Comparison of ENCODE assay signal across 8 cellular contexts in the genomic region with DNA sequence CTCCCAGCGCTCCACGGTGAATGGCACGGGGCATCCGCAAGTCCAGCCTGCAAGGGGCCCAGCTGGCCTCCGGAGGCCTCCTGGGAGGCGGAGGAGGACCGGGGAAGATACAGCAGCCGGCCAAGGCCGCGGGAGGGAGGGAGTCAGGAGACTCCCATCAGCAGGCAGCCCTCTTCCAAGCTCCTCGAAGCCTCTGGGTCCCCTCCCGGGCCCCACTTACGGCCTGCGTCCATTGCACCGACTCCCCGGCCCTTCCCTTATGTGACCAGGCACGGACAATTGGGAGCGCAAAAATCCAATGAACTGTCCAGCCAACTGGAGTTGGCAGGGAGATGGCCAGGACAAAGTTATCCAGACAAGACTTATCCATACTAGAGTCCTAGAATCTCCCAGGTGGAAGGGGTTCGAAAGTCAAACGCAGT. TPM values are rescaled to one million over a fixed set of nuclear protein-coding genes. Genes with fewer than 3 reads are reported as not detected.
A peak's percentile ranks its signal among the peaks of the same experiment; 100 is the strongest.
DNase-seq lines count a peak whose midpoint lies in the region; ATAC-seq, FAIRE-seq and TF ChIP-seq lines count a peak whose summit lies in the region.

No MANE protein-coding gene starts in this region.

- peaks cover 4% of the 10 kb centered on the region for H3K36me3 Mint-ChIP-seq in activated T-cell treated with anti-CD3 and anti-CD28 coated beads, Interleukin-2, amount 50 U/mL, for 24 hours (ENCODE audit: low read depth)

- peaks cover 31% of the 10 kb centered on the region for H3K79me2 ChIP-seq in K562 (ENCODE audit: control insufficient read depth, insufficient read depth, low read length)

- FAIRE-seq in K562 (lab: Jason Lieb, UNC), result peak; percentile 77

- H2AFZ ChIP-seq in K562 (ENCODE audit: low read depth, low read length), result peak overlapping the region; percentile 91

- CTCF ChIA-PET in K562 (lab: Yijun Ruan, JAX; ENCODE audit: low intra/inter-chr PET ratio), result no interaction called here

- H3K27me3 ChIP-seq in K562 (ENCODE audit: control insufficient read depth in 2 of 2, insufficient read depth in 2 of 2, low read length in 2 of 2) (no peaks in the 10 kb centered on the region), layer of hippocampus (ENCODE audit: control insufficient read depth, insufficient read depth, low read length) (no peaks in the 10 kb centered on the region)

- no peak for DNase-seq in activated T-cell treated with anti-CD3 and anti-CD28 coated beads, Interleukin-2, amount 50 U/mL, for 24 hours
- DNase-seq in activated T-cell treated with anti-CD3 and anti-CD28 coated beads, Interleukin-2, amount 50 U/mL, for 1 hour, result no peak
- DNase-seq in K562 (ENCODE audit: extremely low read depth in 1 of 4, low spot score in 3 of 4) (peak; percentile 46 to 57 (median 50)), substantia nigra (lab: John Stamatoyannopoulos, UW) (peak in 2 of 49 donors; percentile 17 to 30), NCI-H146 treated with DMSO at 0.1 percent for 48 hours (lab: John Stamatoyannopoulos, UW; ENCODE audit: unreplicated experiment) (no peak), NCI-H2107 (lab: John Stamatoyannopoulos, UW) (no peak)

- H3K9me3 Mint-ChIP-seq in activated T-cell treated with anti-CD3 and anti-CD28 coated beads, Interleukin-2, amount 50 U/mL, for 24 hours, result no peaks in the 10 kb centered on the region

- peaks cover 36% of the 10 kb centered on the region for H3K36me3 ChIP-seq in K562 (ENCODE audit: control insufficient read depth, insufficient read depth, low read length)

- H3K4me3 Mint-ChIP-seq in activated T-cell treated with anti-CD3 and anti-CD28 coated beads, Interleukin-2, amount 50 U/mL, for 24 hours, result peak overlapping the region; percentile 81

- peak overlapping the region; percentile 75 for H3K4me3 ChIP-seq in K562

- peak overlapping the region; percentile 74 for H3K27ac ChIP-seq in K562 (ENCODE audit: extremely low read depth, low read depth, low read length)
- peak overlapping the region; percentile 80 for H3K27ac ChIP-seq in layer of hippocampus (ENCODE audit: low read depth, low read length)
- H3K27ac ChIP-seq in substantia nigra (ENCODE audit: low read depth, low read length, poor library complexity, severe bottlenecking), result peak overlapping the region; percentile 67

- no peak for TF ChIP-seq EP300 in K562 (IDR thresholded peaks at IDR 0.05; ENCODE audit: low read length)

- peaks cover 26% of the 10 kb centered on the region for H3K4me1 Mint-ChIP-seq in activated T-cell treated with anti-CD3 and anti-CD28 coated beads, Interleukin-2, amount 50 U/mL, for 24 hours (ENCODE audit: low read depth)

- in situ Hi-C loops in K562 (cut with MboI), result loop anchor here (5.0 kb wide), 1 partner anchor 105 kb away; no protein-coding TSS in a partner anchor

- peaks cover 10% of the 10 kb centered on the region for H3K27me3 Mint-ChIP-seq in activated T-cell treated with anti-CD3 and anti-CD28 coated beads, Interleukin-2, amount 50 U/mL, for 24 hours

- TF ChIP-seq CTCF in K562 (IDR thresholded peaks at IDR 0.05 in 2 of 3, conservative IDR thresholded peaks at IDR 0.05 in 1 of 3; ENCODE audit: insufficient read depth in 2 of 3, low read depth in 1 of 3, low read length in 3 of 3), result no peak

- no TSS peak for BruUV-seq in K562 (replicated peaks; lab: Mats Ljungman, UMichigan)

- TF ChIP-seq RAD21 in K562 (CRISPR knock-in tag; conservative IDR thresholded peaks at IDR 0.05 in 1 of 2, IDR thresholded peaks at IDR 0.05 in 1 of 2), result no peak

- 3% methylated on average over 20 of the region's 20 CpGs for WGBS in K562 (ENCODE audit: insufficient coverage, low coverage, missing lambda C conversion rate)

- ATAC-seq in K562 (peak; percentile 67), HG02759 (IDR thresholded peaks at IDR 0.05; ENCODE audit: unreplicated experiment) (no peak)

- POLR2A ChIA-PET in K562 (lab: Yijun Ruan, JAX), result interaction anchor here (0.7 to 1.3 kb wide), 5 partner anchors 8 to 414 kb away, joined by 3 to 5 read pairs (median 3); no protein-coding TSS in a partner anchor

- no peak for TF ChIP-seq POLR2A in K562 (conservative IDR thresholded peaks at IDR 0.05)

- peak overlapping the region; percentile 6 for H3K27ac Mint-ChIP-seq in activated T-cell treated with anti-CD3 and anti-CD28 coated beads, Interleukin-2, amount 50 U/mL, for 24 hours

- no peaks in the 10 kb centered on the region for H3K9me3 ChIP-seq in K562 (replicated peaks; ENCODE audit: control insufficient read depth, insufficient read depth, low read depth, low read length)

- intact Hi-C loops in K562 (cut with micrococcal nuclease), result loop anchor here (5.0 kb wide), 1 partner anchor 75 kb away; no protein-coding TSS in a partner anchor

- H4K20me1 ChIP-seq in K562 (replicated peaks; ENCODE audit: control insufficient read depth, insufficient read depth, low read length), result 0 out of 2 replicates have a peak, but pooled peaks cover 9% of the 10 kb centered on the region

- H3K4me1 ChIP-seq in K562 (replicated peaks in 1 of 2; ENCODE audit: control insufficient read depth in 2 of 2, insufficient read depth in 2 of 2, low read length in 2 of 2), result peaks cover 26 to 39% of the 10 kb centered on the region in 2 experiments; a peak in 4 of 5 replicates

- no peaks in the 10 kb centered on the region for H3K9me1 ChIP-seq in K562 (ENCODE audit: control insufficient read depth, insufficient read depth, low read length)

- H3K9ac ChIP-seq in K562 (ENCODE audit: insufficient read depth in 1 of 2, low read depth in 2 of 2, low read length in 2 of 2), result peak overlapping the region; percentile 75 to 95

- H3K4me2 ChIP-seq in K562 (ENCODE audit: insufficient read depth, low read length), result peak overlapping the region; percentile 84

TF ChIP-seq in K562, 482 proteins besides CTCF, POLR2A, EP300 and RAD21 (continues in another document):
- no peak for TF ChIP-seq NONO (IDR thresholded peaks at IDR 0.05; ENCODE audit: low read depth in 2 of 2, low read length in 1 of 2)
- no peak for TF ChIP-seq HOXB6 (CRISPR knock-in tag; IDR thresholded peaks at IDR 0.05; ENCODE audit: borderline replicate concordance)
- no peak for TF ChIP-seq GATA2 (CRISPR knock-in tag; IDR thresholded peaks at IDR 0.05)
- no peak for TF ChIP-seq PHF8 (IDR thresholded peaks at IDR 0.05; ENCODE audit: borderline replicate concordance, low read length)
- TF ChIP-seq L3MBTL2 (IDR thresholded peaks at IDR 0.05), result no peak
- TF ChIP-seq, protein P1, sequence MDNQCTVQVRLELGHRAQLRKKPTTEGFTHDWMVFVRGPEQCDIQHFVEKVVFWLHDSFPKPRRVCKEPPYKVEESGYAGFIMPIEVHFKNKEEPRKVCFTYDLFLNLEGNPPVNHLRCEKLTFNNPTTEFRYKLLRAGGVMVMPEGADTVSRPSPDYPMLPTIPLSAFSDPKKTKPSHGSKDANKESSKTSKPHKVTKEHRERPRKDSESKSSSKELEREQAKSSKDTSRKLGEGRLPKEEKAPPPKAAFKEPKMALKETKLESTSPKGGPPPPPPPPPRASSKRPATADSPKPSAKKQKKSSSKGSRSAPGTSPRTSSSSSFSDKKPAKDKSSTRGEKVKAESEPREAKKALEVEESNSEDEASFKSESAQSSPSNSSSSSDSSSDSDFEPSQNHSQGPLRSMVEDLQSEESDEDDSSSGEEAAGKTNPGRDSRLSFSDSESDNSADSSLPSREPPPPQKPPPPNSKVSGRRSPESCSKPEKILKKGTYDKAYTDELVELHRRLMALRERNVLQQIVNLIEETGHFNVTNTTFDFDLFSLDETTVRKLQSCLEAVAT (IDR thresholded peaks at IDR 0.05), result no peak
- TF ChIP-seq HMG20B (CRISPR knock-in tag; IDR thresholded peaks at IDR 0.05), result no peak
- no peak for TF ChIP-seq GATAD2B (IDR thresholded peaks at IDR 0.05; ENCODE audit: borderline replicate concordance)
- TF ChIP-seq JUNB (CRISPR knock-in tag; conservative IDR thresholded peaks at IDR 0.05), result no peak
- no peak for TF ChIP-seq ZNF133 (CRISPR knock-in tag; IDR thresholded peaks at IDR 0.05)
- no peak for TF ChIP-seq ARHGAP35 (IDR thresholded peaks at IDR 0.05; ENCODE audit: partially characterized antibody)

RNA-seq across cellular contexts. Expression of gene MFGE8, which starts 0.7 kb away (rescaled TPM):
- 609 and 1,242 TPM in 2 replicates for total RNA-seq in K562 (2011; cell fraction: chromatin; rRNA removed; ENCODE audit: low replicate concordance)
- total RNA-seq in K562 (2011; cell fraction: nucleolus; rRNA removed), result 770 and 804 TPM in 2 replicates
- 668 and 702 TPM in 2 replicates for total RNA-seq in K562 (2011; cell fraction: nucleoplasm; rRNA removed)
- 62.3 and 73.1 TPM in 2 replicates for total RNA-seq in K562 (2014; rRNA removed)
- 24.9 and 31.3 TPM in 2 replicates for total RNA-seq in K562 (2014; rRNA removed; fragmentation: Illumina TruSeq; extraction: Trizol)
- 35.4 and 36.3 TPM in 2 replicates for total RNA-seq in K562 (2015; rRNA removed; fragmentation: Illumina TruSeq; extraction: Trizol)
- 129 and 142 TPM in 2 replicates for total RNA-seq in K562 (2021)
- 85.1 and 148 TPM in 2 replicates for polyA plus RNA-seq in K562 (2011; rRNA removed)
- 115 and 120 TPM in 2 replicates for polyA plus RNA-seq in K562 (2011; cell fraction: cytosol; rRNA removed)
- polyA plus RNA-seq in K562 (2011; cell fraction: nucleus; rRNA removed), result 355 and 465 TPM in 2 replicates
- 147 and 220 TPM in 2 replicates for polyA plus RNA-seq in K562 (2012)
- 93.6 and 109 TPM in 2 replicates for polyA plus RNA-seq in K562 (2014; fragmentation: Illumina TruSeq; extraction: Trizol)
- 1 to 10 TPM; 2.3 to 3.1 TPM for polyA plus RNA-seq in K562 (2014; fragmentation: Nextera tagmentation; extraction: Ambion mirVana)
- polyA plus RNA-seq in K562 (2014; rRNA removed), result 113 and 119 TPM in 2 replicates
- polyA minus RNA-seq in K562 (2011; rRNA and poly(A)+ RNA removed), result 62.6 and 80.1 TPM in 2 replicates
- polyA minus RNA-seq in K562 (2011; cell fraction: cytosol; rRNA and poly(A)+ RNA removed), result 71.4 and 82.5 TPM in 2 replicates
- polyA minus RNA-seq in K562 (2011; cell fraction: nucleus; rRNA and poly(A)+ RNA removed), result 120 and 137 TPM in 2 replicates

RNA-seq across cellular contexts. Expression of gene HAPLN3, which starts 17.2 kb away (rescaled TPM):
- total RNA-seq in K562 (2011; cell fraction: chromatin; rRNA removed; ENCODE audit: low replicate concordance), result 5.6 and 9.6 TPM in 2 replicates
- 6.2 and 6.8 TPM in 2 replicates for total RNA-seq in K562 (2011; cell fraction: nucleolus; rRNA removed)
- 4.9 and 5.9 TPM in 2 replicates for total RNA-seq in K562 (2011; cell fraction: nucleoplasm; rRNA removed)
- total RNA-seq in K562 (2014; rRNA removed) (1.9 and 2.1 TPM in 2 replicates), K562 (2014; rRNA removed; fragmentation: Illumina TruSeq; extraction: Trizol) (0.35 and 0.36 TPM in 2 replicates), K562 (2015; rRNA removed; fragmentation: Illumina TruSeq; extraction: Trizol) (0.65 and 1.0 TPM in 2 replicates), K562 (2021) (1.9 and 2.4 TPM in 2 replicates)
- polyA plus RNA-seq in K562 (2011; rRNA removed) (0.71 and 2.1 TPM in 2 replicates), K562 (2014; fragmentation: Illumina TruSeq; extraction: Trizol) (0.59 and 1.00 TPM in 2 replicates), K562 (2014; fragmentation: Nextera tagmentation; extraction: Ambion mirVana) (under 1 TPM; 0.04 to 0.06 TPM), K562 (2014; rRNA removed) (2.0 and 3.4 TPM in 2 replicates)
- 1.4 and 2.3 TPM in 2 replicates for polyA plus RNA-seq in K562 (2011; cell fraction: cytosol; rRNA removed)
- 9.4 and 14.2 TPM in 2 replicates for polyA plus RNA-seq in K562 (2011; cell fraction: nucleus; rRNA removed)
- 1.6 and 4.0 TPM in 2 replicates for polyA plus RNA-seq in K562 (2012)
- 0.77 and 0.99 TPM in 2 replicates for polyA minus RNA-seq in K562 (2011; rRNA and poly(A)+ RNA removed)
- polyA minus RNA-seq in K562 (2011; cell fraction: cytosol; rRNA and poly(A)+ RNA removed), result 2.5 TPM in 1 of 2 replicates, not detected in the other
- 1.1 and 1.8 TPM in 2 replicates for polyA minus RNA-seq in K562 (2011; cell fraction: nucleus; rRNA and poly(A)+ RNA removed)

Comparison
In these comparisons a context has a peak if more than half of its experiments do, and no peak if none do; other contexts are left out.
1. DNase-seq: peak in K562 (4 of 4); none in activated T-cell treated with anti-CD3 and anti-CD28 coated beads, Interleukin-2, amount 50 U/mL, for 24 hours (single experiment), activated T-cell treated with anti-CD3 and anti-CD28 coated beads, Interleukin-2, amount 50 U/mL, for 1 hour (single experiment), NCI-H146 treated with DMSO at 0.1 percent for 48 hours (single experiment) and NCI-H2107 (single experiment).
2. Peak in every context shown above with its lines, with median percentiles within 50 percentile points of each other: H3K27ac ChIP-seq.